In genomic region chr1:66372522-66373071, GRCh38 we compare ENCODE assay signal across 9 cellular contexts.
DNase-seq lines count a peak whose midpoint lies in the region; ATAC-seq and TF ChIP-seq lines count a peak whose summit lies in the region.
"Had no signal": no experiment of that assay in that cellular context is flagged by ENCODE, and none has a peak within 500 bp of the region (broad histone marks: within the 10 kb centered on the region; RNA-seq: fewer than 3 reads in every experiment).

No MANE protein-coding gene starts in this region.

- H3K4me1 ChIP-seq in heart left ventricle: peaks cover 0 to 66% (median 19%) of the 10 kb centered on the region in 12 donors

- ATAC-seq in heart left ventricle (no peak), Right ventricle myocardium superior (ENCODE audit: poor library complexity) (no peak), T-helper 17 cell (no peak), GM18858 (IDR thresholded peaks at IDR 0.05; ENCODE audit: unreplicated experiment) (no peak)

- H3K4me3 Mint-ChIP-seq in T-helper 17 cell: peak overlapping the region; percentile 80
- H3K4me3 Mint-ChIP-seq in immature natural killer cell: no peak overlapping the region

- no peak overlapping the region for H3K4me3 ChIP-seq in heart left ventricle
- no peak overlapping the region for H3K4me3 ChIP-seq in foreskin fibroblast (ENCODE audit: low read depth in 1 of 2, low read length in 2 of 2)
- H3K4me3 ChIP-seq: MG63 had no signal

- H3K27ac Mint-ChIP-seq in T-helper 17 cell (peak overlapping the region; percentile 96), immature natural killer cell (peak overlapping the region in 4 of 6 donors; percentile 14 to 60 (median 56))

- TF ChIP-seq CTCF in heart left ventricle (IDR thresholded peaks at IDR 0.05) (no peak), foreskin fibroblast (IDR thresholded peaks at IDR 0.05; ENCODE audit: low read depth, low read length) (no peak)

- peaks cover 0 to 59% (median 46%) of the 10 kb centered on the region in 9 donors for H3K36me3 ChIP-seq in heart left ventricle

- H3K9me3 ChIP-seq in heart left ventricle: no peaks in the 10 kb centered on the region
- no peaks in the 10 kb centered on the region for H3K9me3 ChIP-seq in T-helper 17 cell (ENCODE audit: control insufficient read depth, low read length, poor library complexity, severe bottlenecking)
- H3K9me3 ChIP-seq: MG63 had no signal

- DNase-seq in heart left ventricle (no peak), Right ventricle myocardium superior (no peak), T-helper 17 cell (no peak), immature natural killer cell (no peak), NCI-H1930 (lab: John Stamatoyannopoulos, UW) (no peak), foreskin fibroblast (no peak)
- DNase-seq: MG63 had no signal

- TF ChIP-seq POLR2A in heart left ventricle (IDR thresholded peaks at IDR 0.05): no peak

- H3K27me3 Mint-ChIP-seq in T-helper 17 cell (no peaks in the 10 kb centered on the region), immature natural killer cell (ENCODE audit: low read depth in 3 of 3) (peaks cover 0 to 1% (median 0%) of the 10 kb centered on the region in 3 donors)

- H3K27ac ChIP-seq in heart left ventricle: peak overlapping the region in 7 of 12 donors; percentile 26 to 90 (median 59)
- peak overlapping the region; percentile 70 for H3K27ac ChIP-seq in temporal lobe (ENCODE audit: low read depth, low read length)

- 87 to 92% (median 90%) methylated on average over 6 of the region's 6 CpGs for WGBS in heart left ventricle, 4 donors

- H3K9me3 Mint-ChIP-seq in immature natural killer cell: peaks cover 0 to 2% (median 0%) of the 10 kb centered on the region in 6 donors

- no peaks in the 10 kb centered on the region for H3K27me3 ChIP-seq in heart left ventricle
- H3K27me3 ChIP-seq: MG63 had no signal

- intact Hi-C loops in heart left ventricle (cut with DNase I): loop anchor here in 1 of 10 donors (5.0 kb wide), 1 partner anchor 40 kb away; no protein-coding TSS in a partner anchor
- intact Hi-C loops in Right ventricle myocardium superior (cut with DNase I): no loop called here

- peaks cover 22% of the 10 kb centered on the region for H3K36me3 Mint-ChIP-seq in T-helper 17 cell (ENCODE audit: low read depth)
- H3K36me3 Mint-ChIP-seq in immature natural killer cell: peaks cover 4 to 35% (median 11%) of the 10 kb centered on the region in 3 donors

- H3K4me1 Mint-ChIP-seq in T-helper 17 cell: peaks cover 58% of the 10 kb centered on the region
- peaks cover 25 to 54% of the 10 kb centered on the region in 2 donors for H3K4me1 Mint-ChIP-seq in immature natural killer cell
